ENCODE assay signal across 1 cellular context in genomic region chr1:159172599-159173291, GRCh38.
TF ChIP-seq lines count a peak whose summit lies in the region.

No MANE protein-coding gene starts in this region.

TF ChIP-seq in SK-N-SH, 30 proteins besides CTCF, POLR2A, EP300 and RAD21 (continued from another document):
- TF ChIP-seq PBX3 (IDR thresholded peaks at IDR 0.05) = no peak
- no peak for TF ChIP-seq TAF1 (IDR thresholded peaks at IDR 0.05; ENCODE audit: borderline replicate concordance, low read depth, low read length)
- no peak for TF ChIP-seq GABPA (IDR thresholded peaks at IDR 0.05; ENCODE audit: low read depth)
- TF ChIP-seq ZBTB33 (IDR thresholded peaks at IDR 0.05; ENCODE audit: borderline replicate concordance, low read depth) = no peak
- no peak for TF ChIP-seq RXRA (IDR thresholded peaks at IDR 0.05; ENCODE audit: borderline replicate concordance, low read depth)
- no peak for TF ChIP-seq GATA2 (CRISPR knock-in tag; IDR thresholded peaks at IDR 0.05)
- no peak for TF ChIP-seq RCOR1 (IDR thresholded peaks at IDR 0.05; ENCODE audit: low read length)
- no peak for TF ChIP-seq FOXM1 (IDR thresholded peaks at IDR 0.05; ENCODE audit: low read depth)
- TF ChIP-seq EZH2phosphoT487 (IDR thresholded peaks at IDR 0.05; ENCODE audit: borderline replicate concordance, low read depth) = no peak
- TF ChIP-seq MAX (IDR thresholded peaks at IDR 0.05; ENCODE audit: low read depth) = no peak
